ENCODE assay signal across 8 cellular contexts in genomic region chr1:17494114-17494729, GRCh38. TPM values are rescaled to one million over a fixed set of nuclear protein-coding genes. Genes with fewer than 3 reads are reported as not detected.
A peak's percentile ranks its signal among the peaks of the same experiment; 100 is the strongest.
DNase-seq lines count a peak whose midpoint lies in the region; ATAC-seq, FAIRE-seq and TF ChIP-seq lines count a peak whose summit lies in the region.

No MANE protein-coding gene starts in this region.

- H3K36me3 Mint-ChIP-seq in GM23338 (ENCODE audit: low read depth), result peaks cover 4% of the 10 kb centered on the region; the same call in 1 of the 3 replicates
- no peaks in the 10 kb centered on the region for H3K36me3 Mint-ChIP-seq in activated CD8-positive, alpha-beta T cell treated with anti-CD3 and anti-CD28 coated beads for 36 hours (ENCODE audit: low read depth)

- POLR2A ChIA-PET in activated CD8-positive, alpha-beta T cell treated with anti-CD3 and anti-CD28 coated beads for 36 hours (lab: Charles Lee), result no interaction called here
- POLR2A ChIA-PET in H1 (lab: Charles Lee; ENCODE audit: partially characterized antibody), result interaction anchor here (0.6 to 1.2 kb wide), 3 partner anchors 91 to 113 kb away, joined by 3 to 5 read pairs (median 3); no protein-coding TSS in a partner anchor

- peak; percentile 82 for FAIRE-seq in H1 (lab: Jason Lieb, UNC)

- 0 out of 3 replicates have a peak, but pooled peaks of 1 of the 2 experiments have one; percentile 40 for TF ChIP-seq EP300 in H1 (IDR thresholded peaks at IDR 0.05; ENCODE audit: borderline replicate concordance in 1 of 2, low read depth in 2 of 2, low read length in 2 of 2)

- H3K4ac ChIP-seq in H1 (replicated peaks; ENCODE audit: insufficient read length, low read depth, low read length), result no peak overlapping the region

- no peaks in the 10 kb centered on the region for H3K27me3 ChIP-seq in GM23338 (ENCODE audit: insufficient read depth)
- H3K27me3 ChIP-seq in H1 (replicated peaks in 1 of 4; ENCODE audit: control insufficient read depth in 3 of 4, extremely low read depth in 1 of 4, insufficient read depth in 3 of 4, low read length in 3 of 4), result no peaks in the 10 kb centered on the region

- H2AFZ ChIP-seq in GM23338, result no peak overlapping the region
- H2AFZ ChIP-seq in H1 (ENCODE audit: low read length), result no peak overlapping the region

- no peaks in the 10 kb centered on the region for H3K79me2 ChIP-seq in GM23338 (replicated peaks; ENCODE audit: insufficient read depth)
- H3K79me2 ChIP-seq in H1 (ENCODE audit: control insufficient read depth in 1 of 2, insufficient read depth in 2 of 2, low read length in 2 of 2), result no peaks in the 10 kb centered on the region

- H3K14ac ChIP-seq in H1 (ENCODE audit: insufficient read length), result no peak overlapping the region

- H2BK20ac ChIP-seq in H1 (ENCODE audit: low read length), result no peak overlapping the region

- peak; percentile 96 for ATAC-seq in GM23338
- ATAC-seq in activated CD8-positive, alpha-beta T cell treated with anti-CD3 and anti-CD28 coated beads for 36 hours, result peak; percentile 99

- H3K4me2 ChIP-seq in GM23338 (no peak overlapping the region), H1 (ENCODE audit: insufficient read depth in 1 of 2, low read depth in 2 of 2, low read length in 2 of 2) (no peak overlapping the region)

- 0 out of 2 replicates have a peak, but pooled peaks cover 10% of the 10 kb centered on the region for H3F3A ChIP-seq in GM23338 (replicated peaks; ENCODE audit: low read depth)

- H3K9me2 ChIP-seq in GM23338 (ENCODE audit: insufficient read depth), result no peaks in the 10 kb centered on the region

- H2BK120ac ChIP-seq in H1 (replicated peaks; ENCODE audit: low read depth, low read length), result no peak overlapping the region

- no peaks in the 10 kb centered on the region for H3K36me3 ChIP-seq in GM23338 (ENCODE audit: insufficient read depth)
- no peaks in the 10 kb centered on the region for H3K36me3 ChIP-seq in H1 (ENCODE audit: control insufficient read depth in 2 of 4, insufficient read depth in 4 of 4, low read length in 3 of 4)

- no peak overlapping the region for H3K18ac ChIP-seq in H1 (ENCODE audit: extremely low read depth, low read length)

- no peak overlapping the region for H3K4me3 Mint-ChIP-seq in GM23338
- no peak overlapping the region for H3K4me3 Mint-ChIP-seq in activated CD8-positive, alpha-beta T cell treated with anti-CD3 and anti-CD28 coated beads for 36 hours

- no peak overlapping the region for H3K4me3 ChIP-seq in GM23338
- H3K4me3 ChIP-seq in H1 (ENCODE audit: extremely low read depth in 1 of 4, insufficient read depth in 2 of 4, low read depth in 3 of 4, low read length in 4 of 4), result no peak overlapping the region

- H3K79me1 ChIP-seq in H1 (ENCODE audit: low read depth, low read length), result no peaks in the 10 kb centered on the region

- TF ChIP-seq POLR2A in H1 (IDR thresholded peaks at IDR 0.05; ENCODE audit: control extremely low read depth in 1 of 2, low read depth in 2 of 2, low read length in 2 of 2), result no peak

- TF ChIP-seq CTCF in AG09319 (IDR thresholded peaks at IDR 0.05; ENCODE audit: low read depth, low read length) (peak; percentile 94), GM23338 (conservative IDR thresholded peaks at IDR 0.05; ENCODE audit: low read depth in 2 of 2) (peak; percentile 99), H1 (IDR thresholded peaks at IDR 0.05; ENCODE audit: control extremely low read depth in 1 of 3, insufficient read depth in 1 of 3, low read depth in 1 of 3, low read length in 3 of 3) (peak; percentile 98 to 100 (median 99))
- peak; percentile 87 for TF ChIP-seq CTCF in activated CD8-positive, alpha-beta T cell treated with anti-CD3 and anti-CD28 coated beads for 36 hours (IDR thresholded peaks at IDR 0.05)

- H3K9ac ChIP-seq in H1 (replicated peaks in 1 of 4; ENCODE audit: extremely low read depth in 1 of 4, low read depth in 3 of 4, low read length in 3 of 4), result no peak overlapping the region

- H3K4me1 Mint-ChIP-seq in GM23338, result peaks cover 11% of the 10 kb centered on the region; the same call in 2 of the 3 replicates
- peaks cover 3% of the 10 kb centered on the region for H3K4me1 Mint-ChIP-seq in activated CD8-positive, alpha-beta T cell treated with anti-CD3 and anti-CD28 coated beads for 36 hours (ENCODE audit: low read depth)

- CTCF ChIA-PET in activated CD8-positive, alpha-beta T cell treated with anti-CD3 and anti-CD28 coated beads for 36 hours (lab: Charles Lee), result interaction anchor here (0.6 to 1.7 kb wide), 18 partner anchors 14 to 200 kb away, joined by 3 to 26 read pairs (median 3); no protein-coding TSS in a partner anchor
- CTCF ChIA-PET in H1 (lab: Charles Lee; ENCODE audit: partially characterized antibody), result interaction anchor here (0.6 to 6.7 kb wide), 62 partner anchors 8 to 509 kb away, joined by 3 to 111 read pairs (median 4); no protein-coding TSS in a partner anchor

- no peaks in the 10 kb centered on the region for H3K23me2 ChIP-seq in H1 (ENCODE audit: low read depth, low read length)

- no peak overlapping the region for H2AK5ac ChIP-seq in H1 (ENCODE audit: low read depth, low read length)

- H3K4me1 ChIP-seq in GM23338 (ENCODE audit: insufficient read depth) (peaks cover 8% of the 10 kb centered on the region; the same call in 1 of the 2 replicates), H1 (replicated peaks in 1 of 4; ENCODE audit: control insufficient read depth in 3 of 4, insufficient read depth in 4 of 4, low read length in 3 of 4) (no peaks in the 10 kb centered on the region)

- DNase-seq in AG09319 (ENCODE audit: extremely low read depth, low read depth), result no peak
- peak; percentile 95 for DNase-seq in GM23338 (ENCODE audit: low spot score)
- DNase-seq in NCI-H82 (lab: John Stamatoyannopoulos, UW), result peak; percentile 78
- peak; percentile 83 for DNase-seq in activated CD8-positive, alpha-beta T cell treated with anti-CD3 and anti-CD28 coated beads for 36 hours
- peak; percentile 89 to 96 for DNase-seq in H1 (ENCODE audit: low read depth in 1 of 2, low spot score in 2 of 2)
- DNase-seq in midbrain (lab: John Stamatoyannopoulos, UW), result peak; percentile 39
- peak; percentile 17 to 46 for DNase-seq in stimulated activated CD8-positive, alpha-beta memory T cell treated with anti-CD3 and anti-CD28 coated beads, Interleukin-4, amount 100 ng/mL, for 4 hours (ENCODE audit: low read depth in 2 of 2, low spot score in 1 of 2)
- no peak for DNase-seq in GOT3 (lab: John Stamatoyannopoulos, UW)

- H3K9me3 ChIP-seq in H1 (ENCODE audit: insufficient read depth in 2 of 2, low read depth in 1 of 2, low read length in 1 of 2), result no peaks in the 10 kb centered on the region

- H2BK5ac ChIP-seq in H1 (ENCODE audit: low read depth, low read length), result no peak overlapping the region

- no peak overlapping the region for H4K91ac ChIP-seq in H1 (replicated peaks; ENCODE audit: insufficient read length, low read length)

- no peak overlapping the region for H2BK12ac ChIP-seq in H1 (ENCODE audit: low read depth, low read length)

- no peak overlapping the region for H3K56ac ChIP-seq in H1 (replicated peaks; ENCODE audit: insufficient read length, low read depth, low read length)

- peak overlapping the region; percentile 91 for H3K27ac Mint-ChIP-seq in GM23338
- H3K27ac Mint-ChIP-seq in activated CD8-positive, alpha-beta T cell treated with anti-CD3 and anti-CD28 coated beads for 36 hours, result no peak overlapping the region

- no peak overlapping the region for H3K23ac ChIP-seq in H1 (ENCODE audit: insufficient read length)

- H4K8ac ChIP-seq in H1 (ENCODE audit: extremely low read depth, insufficient read depth, low read length), result no peak overlapping the region

- peaks cover 15% of the 10 kb centered on the region for H3K27me3 Mint-ChIP-seq in GM23338 (ENCODE audit: insufficient read depth, low read depth, poor library complexity)
- H3K27me3 Mint-ChIP-seq in activated CD8-positive, alpha-beta T cell treated with anti-CD3 and anti-CD28 coated beads for 36 hours, result peaks cover 3% of the 10 kb centered on the region

- H3K27ac ChIP-seq in GM23338 (ENCODE audit: low read depth) (no peak overlapping the region; the same call in 1 of the 2 replicates), H1 (ENCODE audit: low read depth, low read length) (no peak overlapping the region)

- TF ChIP-seq RAD21 in H1 (IDR thresholded peaks at IDR 0.05 in 1 of 2, conservative IDR thresholded peaks at IDR 0.05 in 1 of 2; ENCODE audit: low read depth in 2 of 2, low read length in 2 of 2), result peak; percentile 100

- H4K20me1 ChIP-seq in GM23338 (replicated peaks; ENCODE audit: insufficient read depth) (no peaks in the 10 kb centered on the region), H1 (replicated peaks in 1 of 2; ENCODE audit: control insufficient read depth in 1 of 2, insufficient read depth in 2 of 2, low read length in 2 of 2) (no peaks in the 10 kb centered on the region)

- no peak overlapping the region for H2BK15ac ChIP-seq in H1 (ENCODE audit: low read length)

- peaks cover 14% of the 10 kb centered on the region for H3K9me3 Mint-ChIP-seq in GM23338
- no peaks in the 10 kb centered on the region for H3K9me3 Mint-ChIP-seq in activated CD8-positive, alpha-beta T cell treated with anti-CD3 and anti-CD28 coated beads for 36 hours

- no peak overlapping the region for H4K5ac ChIP-seq in H1 (ENCODE audit: insufficient read length, low read depth, low read length)

- WGBS in H1 (ENCODE audit: extremely low coverage in 1 of 2, insufficient coverage in 1 of 2, insufficient read length in 1 of 2, insufficient replicate concordance in 2 of 2, low coverage in 1 of 2, low lambda C conversion rate in 2 of 2, missing lambda C conversion rate in 1 of 2), 2 experiments, result 19% methylated on average over 5 of the region's 5 CpGs; no CpG with 5 or more reads in 1 of the 2 experiments

- intact Hi-C loops in activated CD8-positive, alpha-beta T cell treated with anti-CD3 and anti-CD28 coated beads for 36 hours (cut with micrococcal nuclease), result loop anchor here (2.0 kb wide), 1 partner anchor 113 kb away; no protein-coding TSS in a partner anchor

RNA-seq across cellular contexts. Expression of gene ARHGEF10L, which starts 45.3 kb away (rescaled TPM):
- total RNA-seq in GM23338 (2014; rRNA removed; shearing (Covaris generic)), result 37.9 and 46.8 TPM in 2 replicates
- polyA plus RNA-seq in GM23338 (2016; fragmentation: Nextera tagmentation; extraction: Ambion mirVana) (12.1 and 13.4 TPM in 2 replicates), H1 (2011; rRNA removed) (33.6 and 55.3 TPM in 2 replicates)
- total RNA-seq in activated CD8-positive, alpha-beta T cell treated with anti-CD3 and anti-CD28 coated beads for 36 hours, result not detected
- total RNA-seq in H1 (2021; fragmentation: NEBNext Ultra II Directional; extraction: Animal tissue kit (Norgen Biotek cat#: 25700)), result 38.0 and 39.6 TPM in 2 replicates
- polyA plus RNA-seq in H1 (2011; cell fraction: cytosol; rRNA removed), result 43.2 TPM
- polyA plus RNA-seq in H1 (2011; cell fraction: nucleus; rRNA removed), result 171 TPM
- polyA plus RNA-seq in H1 (2012, experiment 1 of 2), result 23.6 to 37.7 TPM (median 33.8 TPM) in 4 replicates
- polyA plus RNA-seq in H1 (2012, experiment 2 of 2), result 27.2 TPM
- polyA plus RNA-seq in H1 (2013, experiment 1 of 2), result 17.0 TPM
- polyA plus RNA-seq in H1 (2013, experiment 2 of 2), result 16.9 TPM
- 46.7 and 47.4 TPM in 2 replicates for polyA minus RNA-seq in H1 (2011; rRNA and poly(A)+ RNA removed)
- polyA minus RNA-seq in H1 (2011; cell fraction: cytosol; rRNA and poly(A)+ RNA removed), result 33.8 TPM
- 74.8 TPM for polyA minus RNA-seq in H1 (2011; cell fraction: nucleus; rRNA and poly(A)+ RNA removed)

RNA-seq across cellular contexts. Expression of gene RCC2, which starts 54.7 kb away (rescaled TPM):
- 367 and 386 TPM in 2 replicates for total RNA-seq in GM23338 (2014; rRNA removed; shearing (Covaris generic))
- polyA plus RNA-seq in GM23338 (2016; fragmentation: Nextera tagmentation; extraction: Ambion mirVana) (97.1 and 99.3 TPM in 2 replicates), H1 (2011; rRNA removed) (229 and 389 TPM in 2 replicates)
- total RNA-seq in activated CD8-positive, alpha-beta T cell treated with anti-CD3 and anti-CD28 coated beads for 36 hours, result 100 to 1,000 TPM; 145 to 147 TPM
- total RNA-seq in H1 (2021; fragmentation: NEBNext Ultra II Directional; extraction: Animal tissue kit (Norgen Biotek cat#: 25700)), result 454 and 455 TPM in 2 replicates
- polyA plus RNA-seq in H1 (2011; cell fraction: cytosol; rRNA removed), result 208 TPM
- 390 TPM for polyA plus RNA-seq in H1 (2011; cell fraction: nucleus; rRNA removed)
- polyA plus RNA-seq in H1 (2012, experiment 1 of 2), result 308 to 381 TPM (median 333 TPM) in 4 replicates
- 197 TPM for polyA plus RNA-seq in H1 (2012, experiment 2 of 2)
- polyA plus RNA-seq in H1 (2013, experiment 1 of 2), result 230 TPM
- 221 TPM for polyA plus RNA-seq in H1 (2013, experiment 2 of 2)
- 172 and 251 TPM in 2 replicates for polyA minus RNA-seq in H1 (2011; rRNA and poly(A)+ RNA removed)
- polyA minus RNA-seq in H1 (2011; cell fraction: cytosol; rRNA and poly(A)+ RNA removed), result 193 TPM
- 82.4 TPM for polyA minus RNA-seq in H1 (2011; cell fraction: nucleus; rRNA and poly(A)+ RNA removed)

Comparison
In these comparisons a context has a peak if more than half of its experiments do, and no peak if none do; other contexts are left out.
1. DNase-seq: peak in GM23338 (single experiment), NCI-H82 (single experiment), activated CD8-positive, alpha-beta T cell treated with anti-CD3 and anti-CD28 coated beads for 36 hours (single experiment), H1 (2 of 2), midbrain (single experiment) and stimulated activated CD8-positive, alpha-beta memory T cell treated with anti-CD3 and anti-CD28 coated beads, Interleukin-4, amount 100 ng/mL, for 4 hours (2 of 2); none in AG09319 (single experiment) and GOT3 (single experiment).
2. RNA of gene ARHGEF10L, which starts 45.3 kb away (total RNA-seq): 37.9 to 46.8 TPM in GM23338 and 38.0 to 39.6 TPM in H1; not detected in activated CD8-positive, alpha-beta T cell treated with anti-CD3 and anti-CD28 coated beads for 36 hours; every median in the first group is over 10 times any median in the second.
3. Peak in every context shown above with its lines, with median percentiles within 50 percentile points of each other: CTCF ChIP-seq.